10 cellular contexts compared by ENCODE assay signal in the genomic region with DNA sequence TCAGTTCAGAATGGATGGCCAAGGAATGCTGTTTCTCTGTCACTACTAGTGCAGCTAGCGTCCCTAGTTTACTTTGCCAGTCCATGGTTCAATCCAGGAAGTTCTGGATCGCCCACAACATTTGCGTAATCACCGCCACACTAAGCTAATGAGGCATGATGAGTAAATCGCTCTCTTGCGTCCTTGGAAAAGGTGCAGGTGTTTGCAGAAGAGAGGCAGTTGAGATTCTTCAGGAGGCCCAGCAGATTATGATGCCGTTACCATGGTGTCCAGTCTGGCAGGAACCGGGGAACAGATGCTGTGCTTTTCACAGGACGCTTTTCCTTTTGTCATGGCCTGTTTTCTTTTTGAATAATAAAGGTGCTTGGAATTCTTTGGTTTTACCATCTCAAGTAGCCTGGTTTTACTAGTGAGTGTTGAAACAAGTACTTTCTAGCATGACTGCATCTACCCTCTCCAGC. TPM values are rescaled to one million over a fixed set of nuclear protein-coding genes. Genes with fewer than 3 reads are reported as not detected.
DNase-seq lines count a peak whose midpoint lies in the region; ATAC-seq and TF ChIP-seq lines count a peak whose summit lies in the region.
"Had no signal": no experiment of that assay in that cellular context is flagged by ENCODE, and none has a peak within 500 bp of the region (broad histone marks: within the 10 kb centered on the region; RNA-seq: fewer than 3 reads in every experiment).

No MANE protein-coding gene starts in this region.

- peak; percentile 79 for DNase-seq in GM23248
- peak; percentile 97 for DNase-seq in NCI-H345 (lab: John Stamatoyannopoulos, UW)
- peak; percentile 16 for DNase-seq in neural crest cell (ENCODE audit: low read depth, low spot score)
- DNase-seq in T-helper 2 cell treated with Interferon-gamma antibody and Interleukin-4, amounts not matched to agents 5 μg/mL and 100 μg/mL, for 36 hours (ENCODE audit: low spot score): no peak

- no peak for TF ChIP-seq CTCF in neural crest cell (conservative IDR thresholded peaks at IDR 0.05)

- peak overlapping the region; percentile 81 for H3K27ac Mint-ChIP-seq in neural crest cell (ENCODE audit: unreplicated experiment)
- no peak overlapping the region for H3K27ac Mint-ChIP-seq in T-helper 2 cell treated with Interferon-gamma antibody and Interleukin-4, amounts not matched to agents 5 μg/mL and 100 μg/mL, for 36 hours

- 0 out of 2 replicates have a peak overlapping the region, but pooled peaks have one; percentile 13 for H2AFZ ChIP-seq in GM23248

- H3K36me3 Mint-ChIP-seq in neural crest cell (ENCODE audit: low read depth): no peaks in the 10 kb centered on the region
- H3K36me3 Mint-ChIP-seq in T-helper 2 cell treated with Interferon-gamma antibody and Interleukin-4, amounts not matched to agents 5 μg/mL and 100 μg/mL, for 36 hours (ENCODE audit: low read depth): no peaks in the 10 kb centered on the region

- H3K4me1 ChIP-seq in GM23248 (ENCODE audit: insufficient read depth) (peaks cover 5% of the 10 kb centered on the region; the same call in 1 of the 2 replicates), ectodermal cell (ENCODE audit: control insufficient read depth, insufficient read depth, low read length) (peaks cover 38% of the 10 kb centered on the region)
- H3K4me1 ChIP-seq: suprapubic skin had no signal

- ATAC-seq in HG03108 (IDR thresholded peaks at IDR 0.05; ENCODE audit: unreplicated experiment): no peak
- no peak for ATAC-seq in HG02759 (IDR thresholded peaks at IDR 0.05; ENCODE audit: unreplicated experiment)
- no peak for ATAC-seq in GM21529 (IDR thresholded peaks at IDR 0.05; ENCODE audit: unreplicated experiment)

- peaks cover 37% of the 10 kb centered on the region for H3K27me3 Mint-ChIP-seq in neural crest cell (ENCODE audit: low read depth)
- peaks cover 17% of the 10 kb centered on the region for H3K27me3 Mint-ChIP-seq in T-helper 2 cell treated with Interferon-gamma antibody and Interleukin-4, amounts not matched to agents 5 μg/mL and 100 μg/mL, for 36 hours (ENCODE audit: low read depth)

- no peaks in the 10 kb centered on the region for H3K9me2 ChIP-seq in GM23248 (ENCODE audit: insufficient read depth)

- H3K4me3 Mint-ChIP-seq in neural crest cell: no peak overlapping the region
- H3K4me3 Mint-ChIP-seq in T-helper 2 cell treated with Interferon-gamma antibody and Interleukin-4, amounts not matched to agents 5 μg/mL and 100 μg/mL, for 36 hours: no peak overlapping the region

- H3K4me3 ChIP-seq in GM23248: no peak overlapping the region
- no peak overlapping the region for H3K4me3 ChIP-seq in ectodermal cell (ENCODE audit: insufficient read depth, low read depth, low read length)
- H3K4me3 ChIP-seq: suprapubic skin had no signal

- H3K9me3 ChIP-seq in GM23248 (ENCODE audit: low read depth): no peaks in the 10 kb centered on the region
- H3K9me3 ChIP-seq in ectodermal cell (ENCODE audit: control insufficient read depth, low read length): no peaks in the 10 kb centered on the region
- H3K9me3 ChIP-seq: suprapubic skin had no signal

- H3K9me3 Mint-ChIP-seq in neural crest cell: no peaks in the 10 kb centered on the region
- H3K9me3 Mint-ChIP-seq in T-helper 2 cell treated with Interferon-gamma antibody and Interleukin-4, amounts not matched to agents 5 μg/mL and 100 μg/mL, for 36 hours: no peaks in the 10 kb centered on the region

- in situ Hi-C loops in GM23248 (cut with MboI): no loop called here

- H3K27me3 ChIP-seq in GM23248 (replicated peaks; ENCODE audit: insufficient read depth) (peaks cover 17% of the 10 kb centered on the region; the same call in 1 of the 2 replicates), ectodermal cell (ENCODE audit: control insufficient read depth, insufficient read depth, low read length, poor library complexity, severe bottlenecking) (no peaks in the 10 kb centered on the region)

- peaks cover 22% of the 10 kb centered on the region for H3K4me1 Mint-ChIP-seq in neural crest cell
- H3K4me1 Mint-ChIP-seq in T-helper 2 cell treated with Interferon-gamma antibody and Interleukin-4, amounts not matched to agents 5 μg/mL and 100 μg/mL, for 36 hours (ENCODE audit: low read depth): no peaks in the 10 kb centered on the region

- H3K27ac ChIP-seq in GM23248: no peak overlapping the region
- peak overlapping the region; percentile 94 for H3K27ac ChIP-seq in ectodermal cell (ENCODE audit: insufficient read depth, low read depth, low read length, poor library complexity, severe bottlenecking)
- H3K27ac ChIP-seq: suprapubic skin had no signal

- no peaks in the 10 kb centered on the region for H4K20me1 ChIP-seq in GM23248 (ENCODE audit: insufficient read depth)

- peaks cover 7% of the 10 kb centered on the region; the same call in 1 of the 2 replicates for H3F3A ChIP-seq in GM23248 (ENCODE audit: insufficient read depth)

- H3K36me3 ChIP-seq in GM23248 (ENCODE audit: low read depth) (no peaks in the 10 kb centered on the region), ectodermal cell (ENCODE audit: control insufficient read depth, insufficient read depth, low read length) (no peaks in the 10 kb centered on the region)
- H3K36me3 ChIP-seq: suprapubic skin had no signal

- no peak overlapping the region for H3K9ac ChIP-seq in GM23248

- 1 to 2% methylated on average over 9 of the region's 9 CpGs for WGBS in GM23248 (ENCODE audit: low coverage in 1 of 2, low lambda C conversion rate in 2 of 2, missing lambda C conversion rate in 2 of 2), 2 experiments
- 2 to 5% methylated on average over 9 of the region's 9 CpGs for WGBS in ectodermal cell, 2 experiments

- no peak overlapping the region for H3K4me2 ChIP-seq in GM23248 (ENCODE audit: unreplicated experiment)

- H3K79me2 ChIP-seq in GM23248 (ENCODE audit: insufficient read depth): no peaks in the 10 kb centered on the region

RNA-seq across cellular contexts. Expression of a gene that starts 9.0 kb away (rescaled TPM):
- not detected in 2 replicates for total RNA-seq in GM23248 (2014; rRNA removed; shearing (Covaris generic))
- not detected in 2 replicates for polyA plus RNA-seq in GM23248 (2016; fragmentation: Nextera tagmentation; extraction: Ambion mirVana)
- polyA plus RNA-seq in ectodermal cell (2013, experiment 1 of 4): 0.15 TPM
- 0.23 TPM for polyA plus RNA-seq in ectodermal cell (2013, experiment 2 of 4)
- polyA plus RNA-seq in ectodermal cell (2013, experiment 3 of 4): 0.16 TPM
- polyA plus RNA-seq in ectodermal cell (2013, experiment 4 of 4): 0.24 TPM
- total RNA-seq in neural crest cell: 0.09 and 0.23 TPM in 2 replicates
- total RNA-seq: myocyte, suprapubic skin had no signal
